In the genomic region with DNA sequence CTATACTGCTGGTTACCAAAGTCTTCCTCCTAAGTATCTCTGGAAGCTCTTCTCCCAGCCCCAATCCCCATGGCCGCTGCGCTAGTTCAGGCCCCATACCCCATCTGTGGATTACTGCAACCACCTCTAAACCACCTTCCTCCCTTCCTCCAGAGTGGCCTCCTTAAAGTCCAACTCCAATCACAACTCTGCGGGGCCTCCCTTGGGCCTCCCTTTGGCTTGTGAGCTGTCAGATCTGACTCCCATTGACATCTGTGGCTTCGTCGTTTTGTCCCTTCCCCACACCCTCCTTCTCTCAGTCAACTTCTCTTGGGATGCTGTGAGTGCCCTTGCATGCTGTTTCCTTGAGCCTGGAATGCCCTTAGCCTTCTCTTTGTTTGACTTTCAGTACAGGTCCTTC, we compare ENCODE assay signal across 20 cellular contexts. TPM values are rescaled to one million over a fixed set of nuclear protein-coding genes. Genes with fewer than 3 reads are reported as not detected.
"Had no signal": no experiment of that assay in that cellular context is flagged by ENCODE, and none has a peak within 500 bp of the region (broad histone marks: within the 10 kb centered on the region; RNA-seq: fewer than 3 reads in every experiment).

No MANE protein-coding gene starts in this region.

- DNase-seq: activated B cell treated with CpG ODN at 0.5 μM for 24 hours; activated CD4-positive, alpha-beta memory T cell treated with anti-CD3 and anti-CD28 coated beads for 36 hours; activated CD4-positive, alpha-beta T cell treated with anti-CD3 and anti-CD28 coated beads for 4 hours; activated T-cell treated with anti-CD3 and anti-CD28 coated beads for 4 hours; body of pancreas; left colon; lower lobe of right lung; midbrain; nephron progenitor cell; nucleus accumbens; retina; stimulated activated naive B cell treated with anti-CD40 and anti-IgM and Interleukin-4, amounts not matched to agents 10 μg/mL and 1 μg/mL and 100 μg/mL, for 72 hours; T-helper 1 cell; T-helper 9 cell; transverse colon had no signal

- H3K27ac ChIP-seq: body of pancreas, coronary artery, lower lobe of right lung, transverse colon, vagina had no signal

- H3K27ac Mint-ChIP-seq: activated B cell treated with CpG ODN at 0.5 μM for 24 hours; activated CD4-positive, alpha-beta memory T cell treated with anti-CD3 and anti-CD28 coated beads for 36 hours; activated naive CD8-positive, alpha-beta T cell; activated T-helper 1 cell treated with anti-CD3 and anti-CD28 coated beads, Interleukin-12 subunit alpha, Interleukin-12 subunit beta, Interleukin-2, Interleukin-4 antibody, amounts not matched to agents 30 ng/mL and 10 ng/mL and 1 ng/mL, durations not matched to agents 14 hours and 24 hours and 36 hours; nephron progenitor cell; stimulated activated naive B cell treated with anti-CD40 and anti-IgM and Interleukin-4, amounts not matched to agents 10 μg/mL and 1 μg/mL and 100 μg/mL, for 72 hours had no signal

- H3K4me3 Mint-ChIP-seq: activated B cell treated with CpG ODN at 0.5 μM for 24 hours; activated CD4-positive, alpha-beta memory T cell treated with anti-CD3 and anti-CD28 coated beads for 36 hours; activated naive CD8-positive, alpha-beta T cell; activated T-helper 1 cell treated with anti-CD3 and anti-CD28 coated beads, Interleukin-12 subunit alpha, Interleukin-12 subunit beta, Interleukin-2, Interleukin-4 antibody, amounts not matched to agents 30 ng/mL and 10 ng/mL and 1 ng/mL, durations not matched to agents 14 hours and 24 hours and 36 hours; central memory CD8-positive, alpha-beta T cell; nephron progenitor cell; stimulated activated naive B cell treated with anti-CD40 and anti-IgM and Interleukin-4, amounts not matched to agents 10 μg/mL and 1 μg/mL and 100 μg/mL, for 72 hours had no signal

- H3K27me3 Mint-ChIP-seq: activated B cell treated with CpG ODN at 0.5 μM for 24 hours had no signal

- H3K36me3 ChIP-seq: lower lobe of right lung, transverse colon, vagina had no signal

- H3K9me3 ChIP-seq: body of pancreas, lower lobe of right lung, transverse colon, vagina had no signal

- H3K4me3 ChIP-seq: body of pancreas, coronary artery, lower lobe of right lung, transverse colon, vagina had no signal

- H3K9me3 Mint-ChIP-seq: activated B cell treated with CpG ODN at 0.5 μM for 24 hours; activated CD4-positive, alpha-beta memory T cell treated with anti-CD3 and anti-CD28 coated beads for 36 hours; activated T-helper 1 cell treated with anti-CD3 and anti-CD28 coated beads, Interleukin-12 subunit alpha, Interleukin-12 subunit beta, Interleukin-2, Interleukin-4 antibody, amounts not matched to agents 30 ng/mL and 10 ng/mL and 1 ng/mL, durations not matched to agents 14 hours and 24 hours and 36 hours; central memory CD8-positive, alpha-beta T cell; nephron progenitor cell had no signal

- H3K27me3 ChIP-seq: body of pancreas, transverse colon, vagina had no signal

- ATAC-seq: body of pancreas; left colon; stimulated activated naive B cell treated with anti-CD40 and anti-IgM and Interleukin-4, amounts not matched to agents 10 μg/mL and 1 μg/mL and 100 μg/mL, for 72 hours had no signal

- H3K4me1 ChIP-seq: body of pancreas had no signal

RNA-seq across cellular contexts. Expression of a gene that starts 9.3 kb away (rescaled TPM):
- total RNA-seq: activated B cell treated with CpG ODN at 0.5 μM for 24 hours had no signal
